ENCODE assay signal across 20 cellular contexts in genomic region chr17:50440172-50440837, GRCh38. TPM values are rescaled to one million over a fixed set of nuclear protein-coding genes. Genes with fewer than 3 reads are reported as not detected.
A peak's percentile ranks its signal among the peaks of the same experiment; 100 is the strongest.
DNase-seq lines count a peak whose midpoint lies in the region; ATAC-seq and TF ChIP-seq lines count a peak whose summit lies in the region.
"Had no signal": no experiment of that assay in that cellular context is flagged by ENCODE, and none has a peak within 500 bp of the region (broad histone marks: within the 10 kb centered on the region; RNA-seq: fewer than 3 reads in every experiment).

No MANE protein-coding gene starts in this region.

- intact Hi-C loops in thyroid gland (cut with DNase I) = no loop called here

- H3K4me1 ChIP-seq in RWPE2 (ENCODE audit: insufficient read depth, poor library complexity, severe bottlenecking) = peaks cover 23% of the 10 kb centered on the region
- H3K4me1 ChIP-seq in thyroid gland = peaks cover 49 to 55% of the 10 kb centered on the region in 2 donors
- H3K4me1 ChIP-seq: SJSA1 had no signal

- DNase-seq in NCI-H2029 treated with DMSO at 0.1 percent for 48 hours (lab: John Stamatoyannopoulos, UW) = peak; percentile 78
- no peak for DNase-seq in RWPE2 (ENCODE audit: low spot score)
- no peak for DNase-seq in mesothelial cell of epicardium (ENCODE audit: low spot score in 2 of 2, unreplicated experiment in 2 of 2)
- peak; percentile 85 to 86 for DNase-seq in thyroid gland
- DNase-seq in NCI-H2107 (lab: John Stamatoyannopoulos, UW) = no peak
- DNase-seq: activated naive CD4-positive, alpha-beta T cell treated with Interleukin-2 at 50 U/mL for 16 hours; brain microvascular endothelial cell; endodermal cell; foreskin melanocyte; GOT3; KG1; naive B cell; NCI-H1436; stimulated activated CD4-positive, alpha-beta T cell treated with anti-CD3 and anti-CD28 coated beads, Interleukin-4, amount 100 ng/mL, for 4 hours had no signal

- H3K4me3 Mint-ChIP-seq in mesothelial cell of epicardium = no peak overlapping the region
- H3K4me3 Mint-ChIP-seq: CD14-positive monocyte; endodermal cell; stimulated activated effector memory CD8-positive, alpha-beta T cell treated with anti-CD3 and anti-CD28 coated beads, Interleukin-12 subunit alpha, Interleukin-12 subunit beta, amount 100 ng/mL, for 72 hours had no signal

- peaks cover 35% of the 10 kb centered on the region for H3K4me1 Mint-ChIP-seq in mesothelial cell of epicardium
- H3K4me1 Mint-ChIP-seq: CD14-positive monocyte had no signal

- WGBS in thyroid gland, 2 donors = 25 to 51% methylated on average over 3 to 4 of the region's 4 CpGs

- H3K9me3 ChIP-seq in RWPE2 (ENCODE audit: severe bottlenecking) = no peaks in the 10 kb centered on the region
- H3K9me3 ChIP-seq in thyroid gland = no peaks in the 10 kb centered on the region
- H3K9me3 ChIP-seq: right atrium auricular region, SJSA1 had no signal

- ATAC-seq in RWPE2 (ENCODE audit: low read depth) = peak; percentile 30; the same call in 1 of the 3 replicates
- ATAC-seq in HG03378 (IDR thresholded peaks at IDR 0.05; ENCODE audit: unreplicated experiment) = no peak
- ATAC-seq in GM18868 (IDR thresholded peaks at IDR 0.05; ENCODE audit: unreplicated experiment) = no peak
- ATAC-seq: stimulated activated effector memory CD8-positive, alpha-beta T cell treated with anti-CD3 and anti-CD28 coated beads, Interleukin-12 subunit alpha, Interleukin-12 subunit beta, amount 100 ng/mL, for 72 hours had no signal

- peaks cover 39% of the 10 kb centered on the region for H3K36me3 ChIP-seq in RWPE2 (ENCODE audit: low read depth)
- H3K36me3 ChIP-seq in thyroid gland = no peaks in the 10 kb centered on the region
- H3K36me3 ChIP-seq: brain microvascular endothelial cell, right atrium auricular region, SJSA1 had no signal

- TF ChIP-seq CTCF in RWPE2 (IDR thresholded peaks at IDR 0.05; ENCODE audit: poor library complexity, severe bottlenecking) (no peak), mesothelial cell of epicardium (IDR thresholded peaks at IDR 0.05; ENCODE audit: unreplicated experiment) (no peak), thyroid gland (IDR thresholded peaks at IDR 0.05) (peak in 1 of 6 experiments; percentile 15)

- H3K27ac Mint-ChIP-seq in mesothelial cell of epicardium = peak overlapping the region; percentile 89
- H3K27ac Mint-ChIP-seq: CD14-positive monocyte, endodermal cell had no signal

- H3K36me3 Mint-ChIP-seq in mesothelial cell of epicardium = peaks cover 8% of the 10 kb centered on the region
- H3K36me3 Mint-ChIP-seq: stimulated activated effector memory CD8-positive, alpha-beta T cell treated with anti-CD3 and anti-CD28 coated beads, Interleukin-12 subunit alpha, Interleukin-12 subunit beta, amount 100 ng/mL, for 72 hours had no signal

- no peaks in the 10 kb centered on the region for H3K9me3 Mint-ChIP-seq in mesothelial cell of epicardium
- H3K9me3 Mint-ChIP-seq: endodermal cell; naive B cell; stimulated activated effector memory CD8-positive, alpha-beta T cell treated with anti-CD3 and anti-CD28 coated beads, Interleukin-12 subunit alpha, Interleukin-12 subunit beta, amount 100 ng/mL, for 72 hours had no signal

- no peaks in the 10 kb centered on the region for H3K27me3 Mint-ChIP-seq in mesothelial cell of epicardium (ENCODE audit: low read depth)
- H3K27me3 Mint-ChIP-seq: naive B cell had no signal

- H3K27me3 ChIP-seq in RWPE2 (ENCODE audit: insufficient read depth, poor library complexity, severe bottlenecking) (no peaks in the 10 kb centered on the region), thyroid gland (no peaks in the 10 kb centered on the region)
- H3K27me3 ChIP-seq: brain microvascular endothelial cell, right atrium auricular region, SJSA1 had no signal

- peak in 1 of 2 donors; percentile 33 for TF ChIP-seq POLR2A in thyroid gland (IDR thresholded peaks at IDR 0.05)

- peak overlapping the region; percentile 23 for H3K27ac ChIP-seq in RWPE2 (ENCODE audit: poor library complexity, severe bottlenecking)
- peak overlapping the region; percentile 80 to 89 (median 89) for H3K27ac ChIP-seq in thyroid gland
- H3K27ac ChIP-seq: brain microvascular endothelial cell, right atrium auricular region, SJSA1 had no signal

- H3K4me3 ChIP-seq in RWPE2 (ENCODE audit: severe bottlenecking) (no peak overlapping the region), thyroid gland (replicated peaks in 1 of 3) (no peak overlapping the region)
- H3K4me3 ChIP-seq: right atrium auricular region, SJSA1 had no signal

RNA-seq across cellular contexts. Expression of gene ACSF2, which starts 14.3 kb away (rescaled TPM):
- 107 to 113 TPM (median 112 TPM) in 3 replicates for total RNA-seq in mesothelial cell of epicardium
- 100 to 1,000 TPM in 3 of 4 donors, 10 to 100 TPM in 1; 97.3 to 193 (median 143) TPM for total RNA-seq in thyroid gland

RNA-seq across cellular contexts. Expression of gene CHAD, which starts 28.4 kb away (rescaled TPM):
- not detected in 3 replicates for total RNA-seq in mesothelial cell of epicardium
- total RNA-seq in thyroid gland = under 1 TPM in 1 of 4 donors, not detected in 3; 0.67 TPM
- total RNA-seq: SJSA1 had no signal

RNA-seq across cellular contexts. Expression of gene RSAD1, which starts 38.4 kb away (rescaled TPM):
- total RNA-seq in mesothelial cell of epicardium (40.1 to 40.8 TPM (median 40.7 TPM) in 3 replicates), thyroid gland (10 to 100 TPM; 30.2 to 50.1 (median 34.7) TPM)

RNA-seq across cellular contexts. Expression of gene LRRC59, which starts 43.0 kb away (rescaled TPM):
- total RNA-seq in mesothelial cell of epicardium = 60.7 to 65.1 TPM (median 63.5 TPM) in 3 replicates
- total RNA-seq in thyroid gland = 10 to 100 TPM; 57.4 to 91.0 (median 77.5) TPM

Comparison
In these comparisons a context has a peak if more than half of its experiments do, and no peak if none do; other contexts are left out.
1. DNase-seq: peak in NCI-H2029 treated with DMSO at 0.1 percent for 48 hours (single experiment) and thyroid gland (2 of 2); none in RWPE2 (single experiment), mesothelial cell of epicardium (0 of 2) and NCI-H2107 (single experiment).